Comparison of ENCODE assay signal across 14 cellular contexts in the genomic region with DNA sequence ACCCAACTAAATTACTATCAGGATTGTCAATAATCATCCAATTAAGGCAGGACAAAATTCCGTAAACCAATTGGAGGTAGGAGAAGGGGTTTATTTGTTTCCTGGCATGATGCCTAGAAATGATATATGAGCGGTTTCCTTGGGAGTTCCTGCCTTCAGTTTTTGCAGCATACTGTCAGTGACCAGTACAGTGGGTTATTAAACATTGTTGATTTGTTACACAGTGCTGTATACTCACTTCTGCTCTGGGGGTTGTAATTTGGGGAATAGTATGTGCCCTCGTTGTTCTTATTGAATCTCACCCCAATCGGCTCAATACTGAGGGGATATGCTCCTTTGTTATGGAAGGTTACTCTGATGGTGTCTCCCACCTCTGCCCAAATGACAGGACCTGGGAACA. TPM values are rescaled to one million over a fixed set of nuclear protein-coding genes. Genes with fewer than 3 reads are reported as not detected.
DNase-seq lines count a peak whose midpoint lies in the region; ATAC-seq and TF ChIP-seq lines count a peak whose summit lies in the region.
"Had no signal": no experiment of that assay in that cellular context is flagged by ENCODE, and none has a peak within 500 bp of the region (broad histone marks: within the 10 kb centered on the region; RNA-seq: fewer than 3 reads in every experiment).

No MANE protein-coding gene starts in this region.

- no peaks in the 10 kb centered on the region for H3K79me2 ChIP-seq in GM23248 (ENCODE audit: insufficient read depth)

- H3K27me3 ChIP-seq in RWPE2 (ENCODE audit: insufficient read depth, poor library complexity, severe bottlenecking) (no peaks in the 10 kb centered on the region), sigmoid colon (no peaks in the 10 kb centered on the region), GM23248 (replicated peaks; ENCODE audit: insufficient read depth) (no peaks in the 10 kb centered on the region)

- no peaks in the 10 kb centered on the region for H3F3A ChIP-seq in GM23248 (ENCODE audit: insufficient read depth)

- no peak overlapping the region for H2AFZ ChIP-seq in GM23248
- H2AFZ ChIP-seq: PC-9 had no signal

- no peak overlapping the region for H3K9ac ChIP-seq in GM23248

- H3K9me3 ChIP-seq in RWPE2 (ENCODE audit: severe bottlenecking) = no peaks in the 10 kb centered on the region
- H3K9me3 ChIP-seq in sigmoid colon = no peaks in the 10 kb centered on the region
- no peaks in the 10 kb centered on the region for H3K9me3 ChIP-seq in GM23248 (ENCODE audit: low read depth)

- no peaks in the 10 kb centered on the region for H3K9me2 ChIP-seq in GM23248 (ENCODE audit: insufficient read depth)

- DNase-seq in ELR (ENCODE audit: low read depth) (peak; percentile 74), NCI-H1417 treated with DMSO at 0.1 percent for 48 hours (lab: John Stamatoyannopoulos, UW) (peak; percentile 51), RWPE2 (ENCODE audit: low spot score) (no peak), foreskin fibroblast (peak; percentile 17 to 50), sigmoid colon (no peak), GM23248 (no peak)
- no peak for DNase-seq in NK-92 treated with Interleukin-12 subunit alpha and Interleukin-12 subunit beta, amount 100 ng/mL, for 24 hours (lab: John Stamatoyannopoulos, UW)
- DNase-seq: CD4-positive, CD25-positive, alpha-beta regulatory T cell; KG1; mammary epithelial cell; PC-9; substantia nigra; WERI-Rb-1 had no signal

- peak; percentile 40; the same call in 2 of the 3 replicates for ATAC-seq in RWPE2 (ENCODE audit: low read depth)
- no peak for ATAC-seq in GM21423 (IDR thresholded peaks at IDR 0.05; ENCODE audit: unreplicated experiment)

- in situ Hi-C loops in GM23248 (cut with MboI) = no loop called here

- WGBS in sigmoid colon, 2 donors = 19 to 30% methylated on average over 4 of the region's 4 CpGs
- WGBS in GM23248 (ENCODE audit: low coverage in 1 of 2, low lambda C conversion rate in 2 of 2, missing lambda C conversion rate in 2 of 2), 2 experiments = 84% methylated on average over 4 of the region's 4 CpGs

- TF ChIP-seq CTCF in RWPE2 (IDR thresholded peaks at IDR 0.05; ENCODE audit: poor library complexity, severe bottlenecking) (no peak), foreskin fibroblast (IDR thresholded peaks at IDR 0.05; ENCODE audit: low read depth, low read length) (no peak), sigmoid colon (IDR thresholded peaks at IDR 0.05) (no peak)

- TF ChIP-seq EP300 in sigmoid colon (IDR thresholded peaks at IDR 0.05) = no peak

- no peak overlapping the region for H3K4me3 ChIP-seq in RWPE2 (ENCODE audit: severe bottlenecking)
- H3K4me3 ChIP-seq in foreskin fibroblast (ENCODE audit: low read depth in 1 of 2, low read length in 2 of 2) = no peak overlapping the region
- H3K4me3 ChIP-seq in sigmoid colon = no peak overlapping the region
- H3K4me3 ChIP-seq in GM23248 = no peak overlapping the region
- H3K4me3 ChIP-seq: PC-9 had no signal

- no peak for TF ChIP-seq POLR2A in sigmoid colon (IDR thresholded peaks at IDR 0.05)

- H3K27ac ChIP-seq in RWPE2 (ENCODE audit: poor library complexity, severe bottlenecking) (no peak overlapping the region), sigmoid colon (no peak overlapping the region), GM23248 (no peak overlapping the region)
- H3K27ac ChIP-seq: PC-9, WERI-Rb-1 had no signal

- no peaks in the 10 kb centered on the region for H3K36me3 ChIP-seq in RWPE2 (ENCODE audit: low read depth)
- H3K36me3 ChIP-seq in sigmoid colon = no peaks in the 10 kb centered on the region
- no peaks in the 10 kb centered on the region for H3K36me3 ChIP-seq in GM23248 (ENCODE audit: low read depth)
- H3K36me3 ChIP-seq: WERI-Rb-1 had no signal

- H4K20me1 ChIP-seq in GM23248 (ENCODE audit: insufficient read depth) = no peaks in the 10 kb centered on the region

- no peaks in the 10 kb centered on the region for H3K4me1 ChIP-seq in RWPE2 (ENCODE audit: insufficient read depth, poor library complexity, severe bottlenecking)
- no peaks in the 10 kb centered on the region for H3K4me1 ChIP-seq in sigmoid colon
- H3K4me1 ChIP-seq in GM23248 (ENCODE audit: insufficient read depth) = peaks cover 6% of the 10 kb centered on the region; the same call in 1 of the 2 replicates

- intact Hi-C loops in sigmoid colon (cut with DNase I) = no loop called here

- no peak overlapping the region for H3K4me2 ChIP-seq in GM23248 (ENCODE audit: unreplicated experiment)
- H3K4me2 ChIP-seq: PC-9 had no signal

RNA-seq across cellular contexts. Expression of a gene that starts 22.2 kb away (rescaled TPM):
- total RNA-seq in sigmoid colon = 1 to 10 TPM; 3.7 to 7.1 (median 6.1) TPM
- polyA plus RNA-seq in sigmoid colon = 10 to 100 TPM in 2 of 3 donors, under 1 TPM in 1; 0.69 to 13.2 (median 10.6) TPM
- total RNA-seq in GM23248 (2014; rRNA removed; shearing (Covaris generic)) = 0.51 TPM in 1 of 2 replicates, not detected in the other
- polyA plus RNA-seq in GM23248 (2016; fragmentation: Nextera tagmentation; extraction: Ambion mirVana) = not detected in 2 replicates
- total RNA-seq: CD4-positive, CD25-positive, alpha-beta regulatory T cell; mammary epithelial cell had no signal
- polyA plus RNA-seq: mammary epithelial cell had no signal

Comparison
In these comparisons a context has a peak if more than half of its experiments do, and no peak if none do; other contexts are left out.
1. DNase-seq: peak in ELR (single experiment), NCI-H1417 treated with DMSO at 0.1 percent for 48 hours (single experiment) and foreskin fibroblast (2 of 2); none in RWPE2 (single experiment), NK-92 treated with Interleukin-12 subunit alpha and Interleukin-12 subunit beta, amount 100 ng/mL, for 24 hours (single experiment), sigmoid colon (single experiment) and GM23248 (single experiment).